Comparison of ENCODE assay signal across 8 cellular contexts in the genomic region with DNA sequence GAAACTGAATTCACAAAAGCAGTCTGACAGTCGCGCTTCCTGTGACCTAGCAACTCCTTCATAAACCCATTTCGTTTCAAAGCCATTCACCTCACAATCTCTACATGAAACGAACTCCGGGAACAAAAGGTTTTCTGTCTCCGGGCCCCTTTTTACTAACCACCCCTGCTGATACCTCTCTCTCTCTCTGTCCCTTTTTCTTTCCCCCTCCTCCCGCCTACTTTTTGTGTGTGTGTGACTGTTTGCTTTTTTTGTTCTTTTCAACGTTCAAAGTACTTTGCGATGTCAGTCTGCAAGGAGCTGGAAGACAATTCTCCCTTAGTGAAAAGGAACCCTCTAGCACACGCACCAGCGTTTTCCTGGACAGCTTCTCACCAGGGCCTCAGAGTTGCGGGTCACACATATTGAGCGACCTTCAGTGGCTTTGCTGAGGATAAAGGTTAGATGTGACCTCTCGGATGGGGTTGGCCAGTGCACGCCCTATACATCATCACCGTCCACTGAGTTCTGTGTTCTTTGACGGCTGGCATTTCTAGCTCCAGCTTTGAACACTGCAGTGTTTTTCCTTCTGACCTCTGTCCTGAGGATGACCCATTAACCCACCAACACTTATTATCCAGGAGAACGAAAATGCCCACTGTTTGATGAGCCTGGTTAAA. TPM values are rescaled to one million over a fixed set of nuclear protein-coding genes. Genes with fewer than 3 reads are reported as not detected.
DNase-seq lines count a peak whose midpoint lies in the region; TF ChIP-seq lines count a peak whose summit lies in the region.

No MANE protein-coding gene starts in this region.

- H3K27ac Mint-ChIP-seq in T-helper 2 cell treated with Interferon-gamma antibody and Interleukin-4, amounts not matched to agents 5 μg/mL and 100 μg/mL, for 36 hours = peak overlapping the region; percentile 100

- peaks cover 57% of the 10 kb centered on the region for H3K4me1 Mint-ChIP-seq in T-helper 2 cell treated with Interferon-gamma antibody and Interleukin-4, amounts not matched to agents 5 μg/mL and 100 μg/mL, for 36 hours (ENCODE audit: low read depth)

- H3K4me3 Mint-ChIP-seq in T-helper 2 cell treated with Interferon-gamma antibody and Interleukin-4, amounts not matched to agents 5 μg/mL and 100 μg/mL, for 36 hours = peak overlapping the region; percentile 90

- peak overlapping the region; percentile 93 for H3K4me3 ChIP-seq in WI38 (ENCODE audit: low read depth, low read length)
- H3K4me3 ChIP-seq in cardiac muscle cell = peak overlapping the region; percentile 57
- peak overlapping the region; percentile 100 for H3K4me3 ChIP-seq in retinal pigment epithelial cell (ENCODE audit: low read length)

- TF ChIP-seq CTCF in WI38 (IDR thresholded peaks at IDR 0.05; ENCODE audit: low read depth, low read length) (no peak), cardiac muscle cell (IDR thresholded peaks at IDR 0.05; ENCODE audit: low read depth, low read length) (no peak), retinal pigment epithelial cell (conservative IDR thresholded peaks at IDR 0.05; ENCODE audit: low read depth, low read length) (no peak)

- no peaks in the 10 kb centered on the region for H3K36me3 ChIP-seq in cardiac muscle cell

- peaks cover 39% of the 10 kb centered on the region for H3K4me1 ChIP-seq in cardiac muscle cell (ENCODE audit: low read depth)

- DNase-seq in T-helper 2 cell treated with Interferon-gamma antibody and Interleukin-4, amounts not matched to agents 5 μg/mL and 100 μg/mL, for 36 hours (ENCODE audit: low spot score) = no peak
- DNase-seq in T-helper 2 cell (no peak), HPDE6-E6E7 (ENCODE audit: extremely low spot score) (peak; percentile 17), cardiac muscle cell (ENCODE audit: low read depth in 1 of 2, low spot score in 1 of 2) (peak in 1 of 2 donors; percentile 54), retinal pigment epithelial cell (ENCODE audit: low read depth) (no peak), activated gamma-delta T cell (lab: John Stamatoyannopoulos, UW) (no peak), NCI-H345 treated with DMSO at 0.1 percent for 48 hours (lab: John Stamatoyannopoulos, UW; ENCODE audit: unreplicated experiment) (no peak)

- H3K27me3 ChIP-seq in cardiac muscle cell = no peaks in the 10 kb centered on the region

- H3K27ac ChIP-seq in cardiac muscle cell = peak overlapping the region; percentile 77

- peaks cover 24% of the 10 kb centered on the region for H3K36me3 Mint-ChIP-seq in T-helper 2 cell treated with Interferon-gamma antibody and Interleukin-4, amounts not matched to agents 5 μg/mL and 100 μg/mL, for 36 hours (ENCODE audit: low read depth)

- H3K9me3 ChIP-seq in cardiac muscle cell (ENCODE audit: low read depth) = no peaks in the 10 kb centered on the region

- no peaks in the 10 kb centered on the region for H3K27me3 Mint-ChIP-seq in T-helper 2 cell treated with Interferon-gamma antibody and Interleukin-4, amounts not matched to agents 5 μg/mL and 100 μg/mL, for 36 hours (ENCODE audit: low read depth)

- no peaks in the 10 kb centered on the region for H3K9me3 Mint-ChIP-seq in T-helper 2 cell treated with Interferon-gamma antibody and Interleukin-4, amounts not matched to agents 5 μg/mL and 100 μg/mL, for 36 hours

RNA-seq across cellular contexts. Expression of a gene that starts 0.6 kb away (rescaled TPM):
- total RNA-seq in cardiac muscle cell = 25.1 and 26.8 TPM in 2 replicates
- polyA plus RNA-seq in cardiac muscle cell = 12.6 and 19.7 TPM in 2 replicates
